In genomic region chr5:72338810-72339209, GRCh38 we compare ENCODE assay signal across 26 cellular contexts.
"Had no signal": no experiment of that assay in that cellular context is flagged by ENCODE, and none has a peak within 500 bp of the region (broad histone marks: within the 10 kb centered on the region; RNA-seq: fewer than 3 reads in every experiment).

No MANE protein-coding gene starts in this region.

- H3K27me3 ChIP-seq: ascending aorta, body of pancreas had no signal

- ATAC-seq: activated CD4-positive, CD25-positive, alpha-beta regulatory T cell treated with anti-CD3 and anti-CD28 coated beads, Interleukin-2, amount 50 U/mL, for 24 hours; activated CD8-positive, alpha-beta T cell treated with anti-CD3 and anti-CD28 coated beads for 36 hours; activated naive CD8-positive, alpha-beta T cell treated with anti-CD3 and anti-CD28 coated beads, Interleukin-2, amount 50 U/mL, for 24 hours; activated T-cell treated with anti-CD3 and anti-CD28 coated beads, Interleukin-2, amount 50 U/mL, for 72 hours; body of pancreas; PC-3 had no signal

- H3K4me1 Mint-ChIP-seq: activated naive CD4-positive, alpha-beta T cell treated with anti-CD3 and anti-CD28 coated beads, Interleukin-2, amount 50 U/mL, for 24 hours; activated naive CD8-positive, alpha-beta T cell treated with anti-CD3 and anti-CD28 coated beads, Interleukin-2, amount 50 U/mL, for 24 hours had no signal

- H3K27ac Mint-ChIP-seq: activated CD8-positive, alpha-beta T cell treated with anti-CD3 and anti-CD28 coated beads for 36 hours; activated naive CD4-positive, alpha-beta T cell treated with anti-CD3 and anti-CD28 coated beads, Interleukin-2, amount 50 U/mL, for 24 hours; activated naive CD8-positive, alpha-beta T cell treated with anti-CD3 and anti-CD28 coated beads, Interleukin-2, amount 50 U/mL, for 24 hours; activated T-cell treated with anti-CD3 and anti-CD28 coated beads, Interleukin-2, amount 50 U/mL, for 72 hours; activated T-helper 2 cell treated with anti-CD3 and anti-CD28 coated beads, Interferon-gamma antibody, Interleukin-2, Interleukin-4, amounts not matched to agents 10 μg/mL and 5 μg/mL and 100 μg/mL, durations not matched to agents 14 hours and 24 hours and 36 hours; T-helper 1 cell treated with Interleukin-12 subunit alpha and Interleukin-12 subunit beta and Interleukin-4 antibody, amounts not matched to agents 30 μg/mL and 1 μg/mL, for 36 hours had no signal

- H3K27ac ChIP-seq: ascending aorta, body of pancreas, KMS-11 had no signal

- H3K4me3 Mint-ChIP-seq: activated CD8-positive, alpha-beta T cell treated with anti-CD3 and anti-CD28 coated beads for 36 hours; activated naive CD4-positive, alpha-beta T cell treated with anti-CD3 and anti-CD28 coated beads, Interleukin-2, amount 50 U/mL, for 24 hours; activated naive CD8-positive, alpha-beta T cell treated with anti-CD3 and anti-CD28 coated beads, Interleukin-2, amount 50 U/mL, for 24 hours; activated T-cell treated with anti-CD3 and anti-CD28 coated beads, Interleukin-2, amount 50 U/mL, for 72 hours; T-helper 1 cell treated with Interleukin-12 subunit alpha and Interleukin-12 subunit beta and Interleukin-4 antibody, amounts not matched to agents 30 μg/mL and 1 μg/mL, for 36 hours had no signal

- H3K9ac ChIP-seq: KMS-11 had no signal

- H3K9me3 Mint-ChIP-seq: activated CD8-positive, alpha-beta T cell treated with anti-CD3 and anti-CD28 coated beads for 36 hours; activated naive CD4-positive, alpha-beta T cell treated with anti-CD3 and anti-CD28 coated beads, Interleukin-2, amount 50 U/mL, for 24 hours; activated naive CD8-positive, alpha-beta T cell treated with anti-CD3 and anti-CD28 coated beads, Interleukin-2, amount 50 U/mL, for 24 hours; activated T-cell treated with anti-CD3 and anti-CD28 coated beads, Interleukin-2, amount 50 U/mL, for 72 hours; activated T-helper 2 cell treated with anti-CD3 and anti-CD28 coated beads, Interferon-gamma antibody, Interleukin-2, Interleukin-4, amounts not matched to agents 10 μg/mL and 5 μg/mL and 100 μg/mL, durations not matched to agents 14 hours and 24 hours and 36 hours; T-helper 1 cell treated with Interleukin-12 subunit alpha and Interleukin-12 subunit beta and Interleukin-4 antibody, amounts not matched to agents 30 μg/mL and 1 μg/mL, for 36 hours had no signal

- H3K9me3 ChIP-seq: ascending aorta, body of pancreas had no signal

- H3K27me3 Mint-ChIP-seq: activated CD8-positive, alpha-beta T cell treated with anti-CD3 and anti-CD28 coated beads for 36 hours; activated naive CD4-positive, alpha-beta T cell treated with anti-CD3 and anti-CD28 coated beads, Interleukin-2, amount 50 U/mL, for 24 hours; activated naive CD8-positive, alpha-beta T cell treated with anti-CD3 and anti-CD28 coated beads, Interleukin-2, amount 50 U/mL, for 24 hours had no signal

- H3K4me2 ChIP-seq: KMS-11 had no signal

- H3K4me1 ChIP-seq: ascending aorta, body of pancreas had no signal

- FAIRE-seq: bronchial epithelial cell, RCC 7860 had no signal

- H3K4me3 ChIP-seq: ascending aorta, body of pancreas had no signal

- DNase-seq: activated CD4-positive, alpha-beta T cell treated with anti-CD3 and anti-CD28 coated beads for 4 hours; activated CD8-positive, alpha-beta memory T cell treated with anti-CD3 and anti-CD28 coated beads, Interleukin-2, amount 50 U/mL, for 4 hours; activated CD8-positive, alpha-beta T cell treated with anti-CD3 and anti-CD28 coated beads for 36 hours; activated gamma-delta T cell treated with Interleukin-2 at 50 U/mL for 16 hours; activated naive CD8-positive, alpha-beta T cell treated with anti-CD3 and anti-CD28 coated beads, Interleukin-2, amount 50 U/mL, for 24 hours; activated T-cell treated with anti-CD3 and anti-CD28 coated beads, Interleukin-2, amount 50 U/mL, for 72 hours; amniotic stem cell; body of pancreas; central memory CD4-positive, alpha-beta T cell; MV-4-11; NCI-H1092 treated with DMSO at 0.1 percent for 48 hours; NCI-H1417 treated with DMSO at 0.1 percent for 48 hours; NCI-H1694; NCI-H2029 treated with DMSO at 0.1 percent for 48 hours; NCI-H446; NCI-H524; PC-3; SHP77 treated with DMSO at 0.1 percent for 48 hours had no signal
